In the genomic region with DNA sequence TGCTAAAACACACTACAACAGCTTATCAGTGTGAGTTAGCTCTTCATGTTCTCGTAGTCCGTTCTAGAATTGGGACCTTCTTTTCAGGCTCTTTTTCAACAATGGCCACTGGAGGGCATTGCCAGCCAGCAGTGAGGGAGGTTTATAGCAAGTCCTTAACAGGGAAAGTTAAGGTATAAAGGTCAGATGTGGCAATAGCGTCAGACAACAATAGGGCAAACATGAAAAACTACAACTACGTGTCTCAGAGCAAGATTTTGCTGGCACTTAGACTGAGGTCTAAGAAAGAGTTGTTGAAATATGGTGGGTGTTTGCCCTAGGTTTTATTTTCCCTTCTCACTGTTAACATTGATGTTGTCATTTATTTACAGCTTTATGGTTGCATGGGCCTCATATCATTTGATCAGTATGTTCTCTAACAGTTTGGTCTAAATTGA, we compare ENCODE assay signal across 8 cellular contexts.
A peak's percentile ranks its signal among the peaks of the same experiment; 100 is the strongest.
DNase-seq lines count a peak whose midpoint lies in the region; ATAC-seq and TF ChIP-seq lines count a peak whose summit lies in the region.

No MANE protein-coding gene starts in this region.

- no peak overlapping the region for H3K4me3 Mint-ChIP-seq in stimulated activated memory B cell treated with anti-CD40 and anti-IgM and Interleukin-4, amounts not matched to agents 10 μg/mL and 1 μg/mL and 100 μg/mL, for 72 hours

- H3K4me3 ChIP-seq in BJ (ENCODE audit: low read depth, low read length): no peak overlapping the region
- H3K4me3 ChIP-seq in astrocyte of the spinal cord (ENCODE audit: low read depth, low read length): no peak overlapping the region

- H3K36me3 ChIP-seq in BJ (ENCODE audit: control insufficient read depth, insufficient read depth, low read length): no peaks in the 10 kb centered on the region

- H3K27me3 Mint-ChIP-seq in stimulated activated memory B cell treated with anti-CD40 and anti-IgM and Interleukin-4, amounts not matched to agents 10 μg/mL and 1 μg/mL and 100 μg/mL, for 72 hours: peaks cover 32% of the 10 kb centered on the region

- no peak overlapping the region for H3K27ac Mint-ChIP-seq in stimulated activated memory B cell treated with anti-CD40 and anti-IgM and Interleukin-4, amounts not matched to agents 10 μg/mL and 1 μg/mL and 100 μg/mL, for 72 hours

- peak; percentile 65 for ATAC-seq in GM19463 (IDR thresholded peaks at IDR 0.05; ENCODE audit: unreplicated experiment)
- ATAC-seq in stimulated activated memory B cell treated with anti-CD40 and anti-IgM and Interleukin-4, amounts not matched to agents 10 μg/mL and 1 μg/mL and 100 μg/mL, for 72 hours: no peak
- no peak for ATAC-seq in GM21529 (IDR thresholded peaks at IDR 0.05; ENCODE audit: unreplicated experiment)
- ATAC-seq in HG03045 (IDR thresholded peaks at IDR 0.05; ENCODE audit: unreplicated experiment): no peak

- no peaks in the 10 kb centered on the region for H3K36me3 Mint-ChIP-seq in stimulated activated memory B cell treated with anti-CD40 and anti-IgM and Interleukin-4, amounts not matched to agents 10 μg/mL and 1 μg/mL and 100 μg/mL, for 72 hours

- TF ChIP-seq CTCF in BJ (IDR thresholded peaks at IDR 0.05; ENCODE audit: insufficient read depth, low read depth, low read length): peak; percentile 56
- peak; percentile 75 for TF ChIP-seq CTCF in astrocyte of the spinal cord (IDR thresholded peaks at IDR 0.05; ENCODE audit: low read depth, low read length)

- DNase-seq in BJ (ENCODE audit: low read depth): no peak
- peak; percentile 35 for DNase-seq in NCI-H226
- peak; percentile 66 for DNase-seq in astrocyte of the spinal cord (ENCODE audit: low read depth, low spot score)
- peak; percentile 73 for DNase-seq in kidney tubule cell (ENCODE audit: low spot score)

- POLR2A ChIA-PET in BJ (lab: Charles Lee): no interaction called here

- H3K4me1 Mint-ChIP-seq in stimulated activated memory B cell treated with anti-CD40 and anti-IgM and Interleukin-4, amounts not matched to agents 10 μg/mL and 1 μg/mL and 100 μg/mL, for 72 hours: no peaks in the 10 kb centered on the region

- CTCF ChIA-PET in BJ (lab: Yijun Ruan, JAX): interaction anchor here (0.6 to 1.5 kb wide), 6 partner anchors 9 to 1743 kb away, joined by 3 to 5 read pairs (median 3); a partner anchor contains a TSS

- H3K27me3 ChIP-seq in BJ (ENCODE audit: control insufficient read depth, insufficient read depth, low read length): no peaks in the 10 kb centered on the region; the same call in 1 of the 2 replicates

- in situ Hi-C loops in astrocyte of the spinal cord (cut with HindIII; ENCODE audit: low sequenced_read_pairs): no loop called here

- no peaks in the 10 kb centered on the region for H3K9me3 Mint-ChIP-seq in stimulated activated memory B cell treated with anti-CD40 and anti-IgM and Interleukin-4, amounts not matched to agents 10 μg/mL and 1 μg/mL and 100 μg/mL, for 72 hours
